25 cellular contexts compared by ENCODE assay signal in genomic region chr4:96383349-96383748, GRCh38.
"Had no signal": no experiment of that assay in that cellular context is flagged by ENCODE, and none has a peak within 500 bp of the region (broad histone marks: within the 10 kb centered on the region; RNA-seq: fewer than 3 reads in every experiment).

No MANE protein-coding gene starts in this region.

- DNase-seq: activated B cell treated with CpG ODN at 0.5 μM for 24 hours; activated CD4-positive, alpha-beta memory T cell treated with anti-CD3 and anti-CD28 coated beads for 36 hours; activated CD4-positive, alpha-beta T cell treated with anti-CD3 and anti-CD28 coated beads for 4 hours; activated CD4-positive, alpha-beta T cell treated with anti-CD3 and anti-CD28 coated beads, Interleukin-2, amount 10 ng/mL, durations not matched to agents 24 days and 14 days; activated CD4-positive, alpha-beta T cell treated with anti-CD3 and anti-CD28 coated beads, Interleukin-2, amount 50 U/mL, for 1 hour; activated CD4-positive, alpha-beta T cell treated with anti-CD3 and anti-CD28 coated beads, Interleukin-2, amount 50 U/mL, for 4 hours; activated CD4-positive, CD25-positive, alpha-beta regulatory T cell treated with anti-CD3 and anti-CD28 coated beads, Interleukin-2, amount 50 U/mL, for 72 hours; activated CD8-positive, alpha-beta memory T cell treated with anti-CD3 and anti-CD28 coated beads, Interleukin-2, amount 50 U/mL, for 4 hours; activated CD8-positive, alpha-beta T cell treated with anti-CD3 and anti-CD28 coated beads for 36 hours; activated effector memory CD4-positive, alpha-beta T cell treated with Interleukin-2 at 50 U/mL for 16 hours; activated gamma-delta T cell; activated naive CD4-positive, alpha-beta T cell treated with anti-CD3 and anti-CD28 coated beads, Interleukin-2, amount 10 ng/mL, durations not matched to agents 7 days and 5 days; activated naive CD4-positive, alpha-beta T cell treated with Interleukin-2 at 50 U/mL for 16 hours; activated naive CD8-positive, alpha-beta T cell treated with anti-CD3 and anti-CD28 coated beads, Interleukin-2, amount 10 ng/mL, durations not matched to agents 7 days and 5 days; activated naive CD8-positive, alpha-beta T cell treated with anti-CD3 and anti-CD28 coated beads, Interleukin-2, amount 50 U/mL, for 24 hours; activated T-cell treated with anti-CD3 and anti-CD28 coated beads, Interleukin-2, amount 50 U/mL, for 24 hours; activated T-cell treated with anti-CD3 and anti-CD28 coated beads, Interleukin-2, amount 50 U/mL, for 48 hours; anterior cingulate cortex; central memory CD4-positive, alpha-beta T cell; colonic mucosa; T-helper 1 cell; T-helper 2 cell; T-helper 9 cell had no signal

- H3K4me3 ChIP-seq: ascending aorta, breast epithelium, colonic mucosa had no signal
